In the genomic region with DNA sequence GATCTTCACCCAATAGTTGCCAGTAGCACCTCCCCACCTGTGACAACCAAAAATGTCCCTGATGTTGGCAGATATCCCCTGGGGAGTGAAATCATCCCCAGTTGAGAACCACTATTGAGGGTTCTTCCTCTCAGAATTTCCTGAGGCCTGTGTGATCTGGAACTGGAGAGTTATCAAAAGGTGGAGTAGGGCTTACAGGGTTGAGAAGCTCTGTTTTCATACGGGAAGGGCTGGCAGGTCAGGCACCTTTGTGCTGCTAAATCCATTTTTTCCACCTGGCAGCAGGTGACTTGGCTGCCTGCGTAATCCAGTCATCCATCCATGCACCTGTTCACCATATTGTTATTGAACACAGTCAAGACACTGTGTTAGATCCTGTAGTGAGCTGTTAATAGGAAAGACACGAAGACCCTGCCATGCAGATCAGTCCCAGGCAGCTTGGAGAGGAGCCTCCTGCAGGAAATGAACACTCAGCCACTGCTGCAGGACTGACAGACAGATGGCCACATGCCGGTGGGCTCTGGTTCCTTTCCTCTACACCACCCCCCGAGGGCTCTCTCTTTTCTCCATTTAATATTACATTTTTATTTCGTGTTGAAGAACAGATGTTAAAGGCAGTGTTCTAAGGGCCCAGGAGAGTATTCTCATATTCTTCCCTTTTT, we compare ENCODE assay signal across 14 cellular contexts. TPM values are rescaled to one million over a fixed set of nuclear protein-coding genes. Genes with fewer than 3 reads are reported as not detected.
DNase-seq lines count a peak whose midpoint lies in the region; ATAC-seq and TF ChIP-seq lines count a peak whose summit lies in the region.
"Had no signal": no experiment of that assay in that cellular context is flagged by ENCODE, and none has a peak within 500 bp of the region (broad histone marks: within the 10 kb centered on the region; RNA-seq: fewer than 3 reads in every experiment).

No MANE protein-coding gene starts in this region.

- peak overlapping the region; percentile 79 to 90 (median 87) for H3K4me2 ChIP-seq in BLaER1 treated with 17β-estradiol and CSF1 and Interleukin-3, amounts not matched to agents 10 nM and 100 nM
- peak overlapping the region; percentile 22; the same call in 1 of the 2 replicates for H3K4me2 ChIP-seq in GM23338
- H3K4me2 ChIP-seq in PC-3 (ENCODE audit: low read length) = no peak overlapping the region
- H3K4me2 ChIP-seq: smooth muscle cell had no signal

- H3K36me3 ChIP-seq in BLaER1 treated with 17β-estradiol and CSF1 and Interleukin-3, amounts not matched to agents 10 nM and 100 nM = peaks cover 0 to 14% (median 6%) of the 10 kb centered on the region in 11 experiments; a peak in 10 of 22 replicates
- H3K36me3 ChIP-seq in GM23338 (ENCODE audit: insufficient read depth) = peaks cover 21% of the 10 kb centered on the region; the same call in 1 of the 2 replicates
- no peaks in the 10 kb centered on the region for H3K36me3 ChIP-seq in neutrophil
- no peaks in the 10 kb centered on the region for H3K36me3 ChIP-seq in PC-3 (ENCODE audit: low read depth, low read length)

- CTCF ChIA-PET in PC-3 (lab: Charles Lee) = no interaction called here

- H2AFZ ChIP-seq in GM23338 (no peak overlapping the region), PC-3 (ENCODE audit: low read length) (no peak overlapping the region)

- peaks cover 67 to 88% (median 76%) of the 10 kb centered on the region in 10 experiments for H3K4me1 ChIP-seq in BLaER1 treated with 17β-estradiol and CSF1 and Interleukin-3, amounts not matched to agents 10 nM and 100 nM
- H3K4me1 ChIP-seq in GM23338 (ENCODE audit: insufficient read depth) = peaks cover 32% of the 10 kb centered on the region
- peaks cover 74 to 78% of the 10 kb centered on the region in 2 experiments for H3K4me1 ChIP-seq in neutrophil (ENCODE audit: control insufficient read depth in 1 of 2, insufficient read depth in 1 of 2, low read depth in 1 of 2, low read length in 1 of 2)
- peaks cover 7% of the 10 kb centered on the region; the same call in 1 of the 2 replicates for H3K4me1 ChIP-seq in PC-3 (ENCODE audit: insufficient read depth, low read length)

- H3F3A ChIP-seq in GM23338 (replicated peaks; ENCODE audit: low read depth) = peaks cover 4% of the 10 kb centered on the region; the same call in 1 of the 2 replicates
- no peaks in the 10 kb centered on the region for H3F3A ChIP-seq in PC-3 (ENCODE audit: low read length, unreplicated experiment)

- no peak overlapping the region for H3K4me3 Mint-ChIP-seq in GM23338
- no peak overlapping the region for H3K4me3 Mint-ChIP-seq in activated naive CD8-positive, alpha-beta T cell treated with anti-CD3 and anti-CD28 coated beads for 36 hours

- TF ChIP-seq CTCF in GM23338 (conservative IDR thresholded peaks at IDR 0.05; ENCODE audit: low read depth in 2 of 2) (no peak), neutrophil (IDR thresholded peaks at IDR 0.05) (no peak), PC-3 (conservative IDR thresholded peaks at IDR 0.05; ENCODE audit: low read depth, low read length) (no peak)

- H3K9ac ChIP-seq in BLaER1 treated with 17β-estradiol and CSF1 and Interleukin-3, amounts not matched to agents 10 nM and 100 nM = peak overlapping the region; percentile 3 to 58 (median 45); a peak in 20 of 22 replicates
- H3K9ac ChIP-seq in PC-3 (ENCODE audit: low read length) = no peak overlapping the region

- peaks cover 0 to 28% (median 21%) of the 10 kb centered on the region in 11 experiments; a peak in 14 of 22 replicates for H3K9me3 ChIP-seq in BLaER1 treated with 17β-estradiol and CSF1 and Interleukin-3, amounts not matched to agents 10 nM and 100 nM (replicated peaks in 1 of 11)
- no peaks in the 10 kb centered on the region for H3K9me3 ChIP-seq in neutrophil
- no peaks in the 10 kb centered on the region for H3K9me3 ChIP-seq in PC-3 (ENCODE audit: low read length)
- H3K9me3 ChIP-seq: stomach had no signal

- H3K27ac ChIP-seq in BLaER1 treated with 17β-estradiol and CSF1 and Interleukin-3, amounts not matched to agents 10 nM and 100 nM = peak overlapping the region; percentile 27 to 76 (median 66); a peak in 21 of 22 replicates
- H3K27ac ChIP-seq in GM23338 (ENCODE audit: low read depth) (no peak overlapping the region), neutrophil (peak overlapping the region; percentile 69), PC-3 (ENCODE audit: low read length) (no peak overlapping the region)

- intact Hi-C loops in PC-3 (cut with micrococcal nuclease) = loop anchor here (10.0 kb wide), 1 partner anchor 247 kb away; no protein-coding TSS in a partner anchor
- intact Hi-C loops in sciatic nerve (cut with DNase I) = no loop called here

- BruUV-seq in PC-3 (replicated peaks; lab: Mats Ljungman, UMichigan) = no TSS peak

- peaks cover 4% of the 10 kb centered on the region for H3K27me3 Mint-ChIP-seq in GM23338 (ENCODE audit: insufficient read depth, low read depth, poor library complexity)
- no peaks in the 10 kb centered on the region for H3K27me3 Mint-ChIP-seq in activated naive CD8-positive, alpha-beta T cell treated with anti-CD3 and anti-CD28 coated beads for 36 hours

- peak overlapping the region in 9 of 10 experiments; percentile 3 to 43 (median 17); a peak in 11 of 20 replicates for H3K4me3 ChIP-seq in BLaER1 treated with 17β-estradiol and CSF1 and Interleukin-3, amounts not matched to agents 10 nM and 100 nM
- no peak overlapping the region for H3K4me3 ChIP-seq in GM23338
- H3K4me3 ChIP-seq in neutrophil (ENCODE audit: low read depth in 1 of 2, low read length in 1 of 2) = peak overlapping the region; percentile 25 to 38
- H3K4me3 ChIP-seq in PC-3 (ENCODE audit: low read length) = no peak overlapping the region
- H3K4me3 ChIP-seq: mucosa of descending colon, smooth muscle cell, stomach had no signal

- peaks cover 14% of the 10 kb centered on the region; the same call in 2 of the 3 replicates for H3K36me3 Mint-ChIP-seq in GM23338 (ENCODE audit: low read depth)
- H3K36me3 Mint-ChIP-seq in activated naive CD8-positive, alpha-beta T cell treated with anti-CD3 and anti-CD28 coated beads for 36 hours = peaks cover 7% of the 10 kb centered on the region

- peaks cover 18% of the 10 kb centered on the region for H3K9me2 ChIP-seq in GM23338 (ENCODE audit: insufficient read depth)
- no peaks in the 10 kb centered on the region for H3K9me2 ChIP-seq in PC-3 (replicated peaks; ENCODE audit: low read length)

- peaks cover 30% of the 10 kb centered on the region for H3K9me3 Mint-ChIP-seq in GM23338
- peaks cover 3% of the 10 kb centered on the region for H3K9me3 Mint-ChIP-seq in activated naive CD8-positive, alpha-beta T cell treated with anti-CD3 and anti-CD28 coated beads for 36 hours

- H3K27ac Mint-ChIP-seq in GM23338 = no peak overlapping the region
- H3K27ac Mint-ChIP-seq in activated naive CD8-positive, alpha-beta T cell treated with anti-CD3 and anti-CD28 coated beads for 36 hours = peak overlapping the region; percentile 45

- H3K4me1 Mint-ChIP-seq in GM23338 = peaks cover 31% of the 10 kb centered on the region
- peaks cover 19% of the 10 kb centered on the region for H3K4me1 Mint-ChIP-seq in activated naive CD8-positive, alpha-beta T cell treated with anti-CD3 and anti-CD28 coated beads for 36 hours

- H3K79me2 ChIP-seq in GM23338 (replicated peaks; ENCODE audit: insufficient read depth) (peaks cover 66% of the 10 kb centered on the region), PC-3 (ENCODE audit: low read length) (peaks cover 20% of the 10 kb centered on the region)

- POLR2A ChIA-PET in PC-3 (lab: Charles Lee; ENCODE audit: unreplicated experiment) = no interaction called here

- peaks cover 0 to 5% (median 0%) of the 10 kb centered on the region in 11 experiments; a peak in 1 of 22 replicates for H4K20me1 ChIP-seq in BLaER1 treated with 17β-estradiol and CSF1 and Interleukin-3, amounts not matched to agents 10 nM and 100 nM
- H4K20me1 ChIP-seq in GM23338 (replicated peaks; ENCODE audit: insufficient read depth) (peaks cover 11% of the 10 kb centered on the region; the same call in 1 of the 2 replicates), PC-3 (ENCODE audit: low read length) (no peaks in the 10 kb centered on the region)

- no peak for DNase-seq in GM23338 (ENCODE audit: low spot score)
- no peak for DNase-seq in activated naive CD8-positive, alpha-beta T cell treated with anti-CD3 and anti-CD28 coated beads for 36 hours
- DNase-seq in NCI-H82 (lab: John Stamatoyannopoulos, UW) = no peak
- DNase-seq in PC-3 = no peak
- no peak for DNase-seq in sciatic nerve (ENCODE audit: low spot score)
- no peak for DNase-seq in activated gamma-delta T cell (lab: John Stamatoyannopoulos, UW)
- DNase-seq: amygdala, islet precursor cell, NCI-H345, stomach had no signal

- H3K27me3 ChIP-seq in BLaER1 treated with 17β-estradiol and CSF1 and Interleukin-3, amounts not matched to agents 10 nM and 100 nM = no peaks in the 10 kb centered on the region
- peaks cover 4% of the 10 kb centered on the region; the same call in 1 of the 2 replicates for H3K27me3 ChIP-seq in GM23338 (ENCODE audit: insufficient read depth)
- H3K27me3 ChIP-seq in neutrophil = no peaks in the 10 kb centered on the region
- no peaks in the 10 kb centered on the region for H3K27me3 ChIP-seq in PC-3 (ENCODE audit: low read length)
- H3K27me3 ChIP-seq: stomach had no signal

- no peak for ATAC-seq in GM23338
- ATAC-seq in PC-3 = no peak
- no peak for ATAC-seq in sciatic nerve

TF ChIP-seq in GM23338, 12 proteins besides CTCF, POLR2A, EP300 and RAD21 (continues in another document):
- no peak for TF ChIP-seq NANOG (IDR thresholded peaks at IDR 0.05; ENCODE audit: borderline replicate concordance)

RNA-seq across cellular contexts. Expression of a gene that starts 5.4 kb away (rescaled TPM):
- 31.0 and 36.8 TPM in 2 replicates for total RNA-seq in GM23338 (2014; rRNA removed; shearing (Covaris generic))
- polyA plus RNA-seq in GM23338 (2016; fragmentation: Nextera tagmentation; extraction: Ambion mirVana) = 11.2 and 12.8 TPM in 2 replicates
- total RNA-seq in activated naive CD8-positive, alpha-beta T cell treated with anti-CD3 and anti-CD28 coated beads for 36 hours = 10 to 100 TPM; 22.9 to 23.9 TPM
- 26.3 and 37.8 TPM in 2 replicates for total RNA-seq in PC-3 (2014; rRNA removed)
- 62.2 TPM for total RNA-seq in sciatic nerve

Comparison
In these comparisons a context has a peak if more than half of its experiments do, and no peak if none do; other contexts are left out.
1. H3K27ac ChIP-seq: peak in BLaER1 treated with 17β-estradiol and CSF1 and Interleukin-3, amounts not matched to agents 10 nM and 100 nM (11 of 11) and neutrophil (single experiment); none in GM23338 (single experiment) and PC-3 (single experiment).
2. H3K4me3 ChIP-seq: peak in BLaER1 treated with 17β-estradiol and CSF1 and Interleukin-3, amounts not matched to agents 10 nM and 100 nM (9 of 10) and neutrophil (2 of 2); none in GM23338 (single experiment) and PC-3 (single experiment).